ENCODE assay signal across 1 cellular context in the genomic region with DNA sequence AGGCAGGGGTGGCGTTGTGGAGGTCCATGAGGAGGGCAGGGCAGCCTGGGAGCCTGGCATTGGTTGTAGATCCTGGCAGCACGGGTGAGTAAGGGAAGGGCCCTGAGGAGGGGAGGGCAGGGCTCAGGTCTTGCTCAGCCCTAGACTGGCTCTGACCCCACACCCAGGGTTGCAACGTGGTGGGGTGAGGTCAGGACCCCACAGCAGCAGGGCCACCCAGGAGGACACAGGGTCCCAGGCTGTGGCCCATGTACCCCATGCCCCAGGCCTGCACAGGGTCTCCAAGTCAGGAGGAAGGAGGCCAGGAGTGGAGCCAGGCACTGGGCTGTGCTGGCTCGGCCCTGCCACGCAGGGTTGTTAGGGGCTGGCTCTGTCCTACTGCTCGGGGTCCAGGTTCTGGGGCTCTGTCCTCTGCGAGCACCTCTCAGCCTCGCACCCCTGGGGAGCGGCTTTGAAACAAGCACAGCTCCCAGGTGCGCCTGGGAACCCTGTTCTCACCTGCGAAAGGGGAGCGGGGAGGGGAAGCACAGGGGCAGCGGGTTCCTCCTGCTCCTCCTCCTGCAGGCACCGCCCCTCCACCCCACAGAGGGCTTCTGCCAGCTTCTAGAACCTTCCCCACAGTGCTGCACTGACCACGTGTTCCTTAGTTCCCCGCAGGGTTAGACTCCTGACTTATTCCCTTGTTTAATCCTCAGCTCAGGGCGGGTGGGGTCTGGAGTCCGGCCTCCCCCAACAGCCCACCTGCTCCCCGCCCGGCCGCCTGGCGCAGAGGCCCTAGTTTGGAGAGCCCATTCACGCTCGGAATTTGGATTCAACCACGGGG.
TF ChIP-seq lines count a peak whose summit lies in the region.

No MANE protein-coding gene starts in this region.

TF ChIP-seq in HepG2, 621 proteins besides CTCF, POLR2A, EP300 and RAD21:
- no peak for TF ChIP-seq CSRNP2 (CRISPR knock-in tag; conservative IDR thresholded peaks at IDR 0.05; ENCODE audit: low read depth)
- TF ChIP-seq SMARCE1 (IDR thresholded peaks at IDR 0.05; ENCODE audit: borderline replicate concordance), result no peak
- TF ChIP-seq ZNF143 (CRISPR knock-in tag; IDR thresholded peaks at IDR 0.05), result no peak
- TF ChIP-seq, protein P1, sequence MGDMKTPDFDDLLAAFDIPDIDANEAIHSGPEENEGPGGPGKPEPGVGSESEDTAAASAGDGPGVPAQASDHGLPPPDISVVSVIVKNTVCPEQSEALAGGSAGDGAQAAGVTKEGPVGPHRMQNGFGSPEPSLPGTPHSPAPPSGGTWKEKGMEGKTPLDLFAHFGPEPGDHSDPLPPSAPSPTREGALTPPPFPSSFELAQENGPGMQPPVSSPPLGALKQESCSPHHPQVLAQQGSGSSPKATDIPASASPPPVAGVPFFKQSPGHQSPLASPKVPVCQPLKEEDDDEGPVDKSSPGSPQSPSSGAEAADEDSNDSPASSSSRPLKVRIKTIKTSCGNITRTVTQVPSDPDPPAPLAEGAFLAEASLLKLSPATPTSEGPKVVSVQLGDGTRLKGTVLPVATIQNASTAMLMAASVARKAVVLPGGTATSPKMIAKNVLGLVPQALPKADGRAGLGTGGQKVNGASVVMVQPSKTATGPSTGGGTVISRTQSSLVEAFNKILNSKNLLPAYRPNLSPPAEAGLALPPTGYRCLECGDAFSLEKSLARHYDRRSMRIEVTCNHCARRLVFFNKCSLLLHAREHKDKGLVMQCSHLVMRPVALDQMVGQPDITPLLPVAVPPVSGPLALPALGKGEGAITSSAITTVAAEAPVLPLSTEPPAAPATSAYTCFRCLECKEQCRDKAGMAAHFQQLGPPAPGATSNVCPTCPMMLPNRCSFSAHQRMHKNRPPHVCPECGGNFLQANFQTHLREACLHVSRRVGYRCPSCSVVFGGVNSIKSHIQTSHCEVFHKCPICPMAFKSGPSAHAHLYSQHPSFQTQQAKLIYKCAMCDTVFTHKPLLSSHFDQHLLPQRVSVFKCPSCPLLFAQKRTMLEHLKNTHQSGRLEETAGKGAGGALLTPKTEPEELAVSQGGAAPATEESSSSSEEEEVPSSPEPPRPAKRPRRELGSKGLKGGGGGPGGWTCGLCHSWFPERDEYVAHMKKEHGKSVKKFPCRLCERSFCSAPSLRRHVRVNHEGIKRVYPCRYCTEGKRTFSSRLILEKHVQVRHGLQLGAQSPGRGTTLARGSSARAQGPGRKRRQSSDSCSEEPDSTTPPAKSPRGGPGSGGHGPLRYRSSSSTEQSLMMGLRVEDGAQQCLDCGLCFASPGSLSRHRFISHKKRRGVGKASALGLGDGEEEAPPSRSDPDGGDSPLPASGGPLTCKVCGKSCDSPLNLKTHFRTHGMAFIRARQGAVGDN (CRISPR knock-in tag; IDR thresholded peaks at IDR 0.05), result peak; percentile 31; the same call in 1 of the 2 replicates
